In the genomic region with DNA sequence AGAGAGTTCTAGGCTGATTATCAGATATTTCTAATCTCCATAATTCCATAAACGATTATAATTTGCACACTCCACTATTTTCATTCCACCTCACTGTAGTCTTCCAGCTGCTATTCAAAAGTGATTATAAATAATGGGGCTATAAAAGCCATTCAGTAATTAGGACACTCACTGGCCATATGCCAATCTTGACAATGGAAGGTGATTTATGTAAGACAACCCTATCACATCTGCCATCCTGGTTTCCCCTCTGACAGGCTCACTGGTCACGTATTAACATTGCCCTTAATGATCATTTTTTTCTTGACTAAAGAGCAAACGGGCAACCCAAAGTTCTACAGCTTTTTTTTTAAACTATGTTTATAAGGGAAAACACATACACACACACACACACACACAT, we compare ENCODE assay signal across 23 cellular contexts.
A peak's percentile ranks its signal among the peaks of the same experiment; 100 is the strongest.
DNase-seq lines count a peak whose midpoint lies in the region; ATAC-seq, FAIRE-seq and TF ChIP-seq lines count a peak whose summit lies in the region.
"Had no signal": no experiment of that assay in that cellular context is flagged by ENCODE, and none has a peak within 500 bp of the region (broad histone marks: within the 10 kb centered on the region; RNA-seq: fewer than 3 reads in every experiment).

No MANE protein-coding gene starts in this region.

- no peak overlapping the region for H3K4me3 ChIP-seq in GM23338
- H3K4me3 ChIP-seq in MM.1S (ENCODE audit: low read length) = no peak overlapping the region
- H3K4me3 ChIP-seq: GM12878, right lobe of liver had no signal

- no peak overlapping the region for H3K9ac ChIP-seq in MM.1S (ENCODE audit: low read length)

- peaks cover 4% of the 10 kb centered on the region for H3K79me2 ChIP-seq in GM23338 (replicated peaks; ENCODE audit: insufficient read depth)
- no peaks in the 10 kb centered on the region for H3K79me2 ChIP-seq in MM.1S (ENCODE audit: low read length)

- no peaks in the 10 kb centered on the region for H3K9me3 Mint-ChIP-seq in GM23338
- peaks cover 5% of the 10 kb centered on the region for H3K9me3 Mint-ChIP-seq in activated T-cell treated with anti-CD3 and anti-CD28 coated beads, Interleukin-2, amount 50 U/mL, for 4 hours
- H3K9me3 Mint-ChIP-seq: activated naive CD4-positive, alpha-beta T cell treated with anti-CD3 and anti-CD28 coated beads for 36 hours; memory B cell had no signal

- H3K36me3 Mint-ChIP-seq in GM23338 (ENCODE audit: low read depth) = no peaks in the 10 kb centered on the region
- H3K36me3 Mint-ChIP-seq in activated T-cell treated with anti-CD3 and anti-CD28 coated beads, Interleukin-2, amount 50 U/mL, for 4 hours (ENCODE audit: insufficient read depth) = no peaks in the 10 kb centered on the region
- H3K36me3 Mint-ChIP-seq: memory B cell; naive B cell; stimulated activated naive B cell treated with anti-CD40 and anti-IgM and Interleukin-4, amounts not matched to agents 10 μg/mL and 1 μg/mL and 100 μg/mL, for 72 hours had no signal

- H3K4me2 ChIP-seq in GM23338 = no peak overlapping the region
- no peak overlapping the region for H3K4me2 ChIP-seq in MM.1S (ENCODE audit: low read depth, low read length)

- H3K4me1 ChIP-seq in GM23338 (ENCODE audit: insufficient read depth) (peaks cover 15% of the 10 kb centered on the region), MM.1S (ENCODE audit: low read length) (no peaks in the 10 kb centered on the region)
- H3K4me1 ChIP-seq: right lobe of liver had no signal

- no peaks in the 10 kb centered on the region for H4K20me1 ChIP-seq in GM23338 (replicated peaks; ENCODE audit: insufficient read depth)
- no peaks in the 10 kb centered on the region; the same call in 1 of the 2 replicates for H4K20me1 ChIP-seq in MM.1S (ENCODE audit: insufficient read depth, low read length)

- H3F3A ChIP-seq in GM23338 (replicated peaks; ENCODE audit: low read depth) (no peaks in the 10 kb centered on the region), MM.1S (ENCODE audit: insufficient read depth, low read length) (no peaks in the 10 kb centered on the region)

- H3K4me3 Mint-ChIP-seq in GM23338 = no peak overlapping the region
- H3K4me3 Mint-ChIP-seq in activated T-cell treated with anti-CD3 and anti-CD28 coated beads, Interleukin-2, amount 50 U/mL, for 4 hours = no peak overlapping the region
- H3K4me3 Mint-ChIP-seq: activated naive CD4-positive, alpha-beta T cell treated with anti-CD3 and anti-CD28 coated beads for 36 hours; memory B cell; naive B cell; stimulated activated naive B cell treated with anti-CD40 and anti-IgM and Interleukin-4, amounts not matched to agents 10 μg/mL and 1 μg/mL and 100 μg/mL, for 72 hours; T-helper 17 cell had no signal

- H3K36me3 ChIP-seq in GM23338 (ENCODE audit: insufficient read depth) = no peaks in the 10 kb centered on the region
- no peaks in the 10 kb centered on the region for H3K36me3 ChIP-seq in MM.1S (replicated peaks; ENCODE audit: insufficient read depth, low read length)
- H3K36me3 ChIP-seq: right lobe of liver had no signal

- peaks cover 6% of the 10 kb centered on the region for H3K27me3 Mint-ChIP-seq in GM23338 (ENCODE audit: insufficient read depth, low read depth, poor library complexity)
- peaks cover 3% of the 10 kb centered on the region for H3K27me3 Mint-ChIP-seq in activated T-cell treated with anti-CD3 and anti-CD28 coated beads, Interleukin-2, amount 50 U/mL, for 4 hours (ENCODE audit: low read depth)
- H3K27me3 Mint-ChIP-seq: memory B cell; stimulated activated naive B cell treated with anti-CD40 and anti-IgM and Interleukin-4, amounts not matched to agents 10 μg/mL and 1 μg/mL and 100 μg/mL, for 72 hours; T-helper 17 cell had no signal

- FAIRE-seq in D721Med (lab: Jason Lieb, UNC) = peak; percentile 91
- FAIRE-seq: frontal cortex, GM12878 had no signal

- no peak for TF ChIP-seq CTCF in D721Med (IDR thresholded peaks at IDR 0.05; ENCODE audit: insufficient read depth, missing control alignments)
- TF ChIP-seq CTCF in GM23338 (conservative IDR thresholded peaks at IDR 0.05; ENCODE audit: low read depth in 2 of 2) = no peak
- no peak for TF ChIP-seq CTCF in MM.1S (IDR thresholded peaks at IDR 0.05; ENCODE audit: low read length)

- H3K4me1 Mint-ChIP-seq in GM23338 = peaks cover 26% of the 10 kb centered on the region
- H3K4me1 Mint-ChIP-seq in activated T-cell treated with anti-CD3 and anti-CD28 coated beads, Interleukin-2, amount 50 U/mL, for 4 hours (ENCODE audit: low read depth) = no peaks in the 10 kb centered on the region
- H3K4me1 Mint-ChIP-seq: memory B cell; naive B cell; stimulated activated naive B cell treated with anti-CD40 and anti-IgM and Interleukin-4, amounts not matched to agents 10 μg/mL and 1 μg/mL and 100 μg/mL, for 72 hours; T-helper 17 cell had no signal

- H3K27me3 ChIP-seq in GM23338 (ENCODE audit: insufficient read depth) (no peaks in the 10 kb centered on the region), MM.1S (replicated peaks; ENCODE audit: insufficient read depth, low read length) (no peaks in the 10 kb centered on the region)
- H3K27me3 ChIP-seq: right lobe of liver had no signal

- H3K9me2 ChIP-seq in GM23338 (ENCODE audit: insufficient read depth) = no peaks in the 10 kb centered on the region
- no peaks in the 10 kb centered on the region for H3K9me2 ChIP-seq in MM.1S (replicated peaks; ENCODE audit: insufficient read depth, low read length)

- H2AFZ ChIP-seq in GM23338 = no peak overlapping the region
- H2AFZ ChIP-seq in MM.1S (ENCODE audit: low read length) = no peak overlapping the region

- H3K27ac Mint-ChIP-seq in GM23338 = no peak overlapping the region
- H3K27ac Mint-ChIP-seq: activated naive CD4-positive, alpha-beta T cell treated with anti-CD3 and anti-CD28 coated beads for 36 hours; memory B cell; naive B cell; stimulated activated naive B cell treated with anti-CD40 and anti-IgM and Interleukin-4, amounts not matched to agents 10 μg/mL and 1 μg/mL and 100 μg/mL, for 72 hours; T-helper 17 cell had no signal

- DNase-seq in D721Med (ENCODE audit: insufficient read length, low spot score) = no peak
- DNase-seq in NCI-H1105 (lab: John Stamatoyannopoulos, UW) = peak; percentile 82
- DNase-seq in NCI-H446 (lab: John Stamatoyannopoulos, UW) = peak; percentile 23 to 46
- DNase-seq in SK-N-DZ (ENCODE audit: low spot score) = peak; percentile 33
- DNase-seq in GM23338 (ENCODE audit: low spot score) = no peak
- no peak for DNase-seq in activated T-cell treated with anti-CD3 and anti-CD28 coated beads, Interleukin-2, amount 50 U/mL, for 4 hours
- DNase-seq in MM.1S = no peak
- no peak for DNase-seq in SKM-1 treated with dmso at 0.1 percent for 144 hours (lab: John Stamatoyannopoulos, UW; ENCODE audit: unreplicated experiment)
- DNase-seq: activated CD4-positive, alpha-beta T cell treated with anti-CD3 and anti-CD28 coated beads, Interleukin-2, amount 50 U/mL, for 48 hours; activated naive CD4-positive, alpha-beta T cell treated with anti-CD3 and anti-CD28 coated beads for 36 hours; aorta; central memory CD4-positive, alpha-beta T cell; GDM1; naive B cell; right lobe of liver; SIG-M5; stimulated activated naive B cell treated with anti-CD40 and anti-IgM and Interleukin-4, amounts not matched to agents 10 μg/mL and 1 μg/mL and 100 μg/mL, for 72 hours; T-helper 17 cell had no signal

- ATAC-seq in GM23338 = no peak
- no peak for ATAC-seq in activated T-cell treated with anti-CD3 and anti-CD28 coated beads, Interleukin-2, amount 50 U/mL, for 4 hours
- ATAC-seq: GM12878; HCT116; stimulated activated naive B cell treated with anti-CD40 and anti-IgM and Interleukin-4, amounts not matched to agents 10 μg/mL and 1 μg/mL and 100 μg/mL, for 72 hours; T-helper 17 cell had no signal

- H3K27ac ChIP-seq in GM23338 (ENCODE audit: low read depth) (no peak overlapping the region), MM.1S (ENCODE audit: low read length) (no peak overlapping the region)
- H3K27ac ChIP-seq: right lobe of liver, VCaP had no signal

- H3K9me3 ChIP-seq in MM.1S (replicated peaks; ENCODE audit: insufficient read depth, low read length) = no peaks in the 10 kb centered on the region
- H3K9me3 ChIP-seq: right lobe of liver had no signal

TF ChIP-seq in GM23338, 12 proteins besides CTCF, POLR2A, EP300 and RAD21 (continues in another document):
- TF ChIP-seq, protein P1, sequence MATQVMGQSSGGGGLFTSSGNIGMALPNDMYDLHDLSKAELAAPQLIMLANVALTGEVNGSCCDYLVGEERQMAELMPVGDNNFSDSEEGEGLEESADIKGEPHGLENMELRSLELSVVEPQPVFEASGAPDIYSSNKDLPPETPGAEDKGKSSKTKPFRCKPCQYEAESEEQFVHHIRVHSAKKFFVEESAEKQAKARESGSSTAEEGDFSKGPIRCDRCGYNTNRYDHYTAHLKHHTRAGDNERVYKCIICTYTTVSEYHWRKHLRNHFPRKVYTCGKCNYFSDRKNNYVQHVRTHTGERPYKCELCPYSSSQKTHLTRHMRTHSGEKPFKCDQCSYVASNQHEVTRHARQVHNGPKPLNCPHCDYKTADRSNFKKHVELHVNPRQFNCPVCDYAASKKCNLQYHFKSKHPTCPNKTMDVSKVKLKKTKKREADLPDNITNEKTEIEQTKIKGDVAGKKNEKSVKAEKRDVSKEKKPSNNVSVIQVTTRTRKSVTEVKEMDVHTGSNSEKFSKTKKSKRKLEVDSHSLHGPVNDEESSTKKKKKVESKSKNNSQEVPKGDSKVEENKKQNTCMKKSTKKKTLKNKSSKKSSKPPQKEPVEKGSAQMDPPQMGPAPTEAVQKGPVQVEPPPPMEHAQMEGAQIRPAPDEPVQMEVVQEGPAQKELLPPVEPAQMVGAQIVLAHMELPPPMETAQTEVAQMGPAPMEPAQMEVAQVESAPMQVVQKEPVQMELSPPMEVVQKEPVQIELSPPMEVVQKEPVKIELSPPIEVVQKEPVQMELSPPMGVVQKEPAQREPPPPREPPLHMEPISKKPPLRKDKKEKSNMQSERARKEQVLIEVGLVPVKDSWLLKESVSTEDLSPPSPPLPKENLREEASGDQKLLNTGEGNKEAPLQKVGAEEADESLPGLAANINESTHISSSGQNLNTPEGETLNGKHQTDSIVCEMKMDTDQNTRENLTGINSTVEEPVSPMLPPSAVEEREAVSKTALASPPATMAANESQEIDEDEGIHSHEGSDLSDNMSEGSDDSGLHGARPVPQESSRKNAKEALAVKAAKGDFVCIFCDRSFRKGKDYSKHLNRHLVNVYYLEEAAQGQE (IDR thresholded peaks at IDR 0.05; ENCODE audit: unreplicated experiment) = no peak
- TF ChIP-seq CREB1 (CRISPR knock-in tag; IDR thresholded peaks at IDR 0.05; ENCODE audit: low read depth) = no peak
- TF ChIP-seq JUNB (IDR thresholded peaks at IDR 0.05; ENCODE audit: unreplicated experiment) = no peak

Comparison
In these comparisons a context has a peak if more than half of its experiments do, and no peak if none do; other contexts are left out.
1. DNase-seq: peak in NCI-H1105 (single experiment), NCI-H446 (2 of 2) and SK-N-DZ (single experiment); none in D721Med (single experiment), GM23338 (single experiment), activated T-cell treated with anti-CD3 and anti-CD28 coated beads, Interleukin-2, amount 50 U/mL, for 4 hours (single experiment), MM.1S (single experiment) and SKM-1 treated with dmso at 0.1 percent for 144 hours (single experiment).